29 cellular contexts compared by ENCODE assay signal in the genomic region with DNA sequence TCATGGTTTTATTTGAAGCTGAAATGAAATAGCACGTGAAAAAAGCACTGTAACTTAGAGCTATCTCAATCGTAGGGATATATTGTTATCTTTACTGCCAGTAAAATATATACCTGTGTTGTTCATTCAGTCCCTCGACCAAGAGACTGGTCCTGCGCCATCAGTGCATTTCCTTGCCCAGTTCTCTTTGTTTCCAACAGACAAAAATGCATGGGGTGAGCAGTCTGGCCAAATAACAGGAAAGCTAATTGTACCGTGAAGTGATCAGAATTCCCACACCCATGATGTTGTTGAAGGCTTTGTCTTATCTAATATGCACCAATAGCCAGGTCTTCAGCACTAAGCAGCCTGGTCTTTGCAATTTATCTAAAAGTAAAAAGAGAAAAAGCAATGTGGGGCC.
"Had no signal": no experiment of that assay in that cellular context is flagged by ENCODE, and none has a peak within 500 bp of the region (broad histone marks: within the 10 kb centered on the region; RNA-seq: fewer than 3 reads in every experiment).

No MANE protein-coding gene starts in this region.

- H3K4me1 Mint-ChIP-seq: naive thymus-derived CD8-positive, alpha-beta T cell; stimulated activated effector memory CD8-positive, alpha-beta T cell treated with anti-CD3 and anti-CD28 coated beads, Interleukin-12 subunit alpha, Interleukin-12 subunit beta, amount 100 ng/mL, for 72 hours; stimulated activated naive CD8-positive, alpha-beta T cell treated with anti-CD3 and anti-CD28 coated beads, Interleukin-15, amount 100 ng/mL, for 72 hours had no signal

- H3K4me3 Mint-ChIP-seq: naive thymus-derived CD8-positive, alpha-beta T cell; natural killer cell treated with Interleukin-12 subunit alpha and Interleukin-12 subunit beta and Interleukin-15 and Interleukin-18, amount 100 ng/mL, for 72 hours; nephron progenitor cell; neural crest cell; stimulated activated effector memory CD8-positive, alpha-beta T cell treated with anti-CD3 and anti-CD28 coated beads, Interleukin-12 subunit alpha, Interleukin-12 subunit beta, amount 100 ng/mL, for 72 hours; stimulated activated naive CD8-positive, alpha-beta T cell treated with anti-CD3 and anti-CD28 coated beads, Interleukin-15, amount 100 ng/mL, for 72 hours; type B pancreatic cell had no signal

- H3K79me2 ChIP-seq: parathyroid adenoma had no signal

- H3K27me3 Mint-ChIP-seq: naive thymus-derived CD8-positive, alpha-beta T cell; natural killer cell treated with Interleukin-12 subunit alpha and Interleukin-12 subunit beta and Interleukin-15 and Interleukin-18, amount 100 ng/mL, for 72 hours; progenitor cell of endocrine pancreas; stimulated activated naive CD8-positive, alpha-beta T cell treated with anti-CD3 and anti-CD28 coated beads, Interleukin-15, amount 100 ng/mL, for 72 hours; type B pancreatic cell had no signal

- H2AFZ ChIP-seq: parathyroid adenoma had no signal

- DNase-seq: naive thymus-derived CD8-positive, alpha-beta T cell; occipital lobe; ovary; posterior cingulate gyrus; psoas muscle; right cardiac atrium; right lobe of liver; sigmoid colon; small intestine; stimulated activated CD4-positive, alpha-beta T cell treated with anti-CD3 and anti-CD28 coated beads, Interleukin-15, amount 100 ng/mL, for 24 hours; stimulated activated CD4-positive, alpha-beta T cell treated with anti-CD3 and anti-CD28 coated beads, Interleukin-2, amount 100 ng/mL, for 24 hours; stimulated activated CD4-positive, alpha-beta T cell treated with anti-CD3 and anti-CD28 coated beads, Interleukin-2, amount 100 ng/mL, for 48 hours; stimulated activated CD4-positive, alpha-beta T cell treated with anti-CD3 and anti-CD28 coated beads, Interleukin-4, amount 100 ng/mL, for 24 hours; stimulated activated naive CD4-positive, alpha-beta T cell; stimulated activated naive CD8-positive, alpha-beta T cell treated with anti-CD3 and anti-CD28 coated beads, Interleukin-15, amount 100 ng/mL, for 72 hours; stimulated activated naive CD8-positive, alpha-beta T cell treated with anti-CD3 and anti-CD28 coated beads, Interleukin-15, Interleukin-2, amounts not matched to agents 100 U/mL and 50 U/mL, for 24 hours; testis; tibial artery; transverse colon; upper lobe of right lung; uterus had no signal

- H3K4me1 ChIP-seq: parathyroid adenoma, psoas muscle, right lobe of liver, sigmoid colon, suprapubic skin, testis, tibial artery, transverse colon, upper lobe of right lung, uterus had no signal

- H3K9me3 Mint-ChIP-seq: nephron progenitor cell, neural crest cell, type B pancreatic cell had no signal

- H3K9me3 ChIP-seq: ovary, psoas muscle, right lobe of liver, suprapubic skin, testis, tibial artery, transverse colon, upper lobe of right lung, uterus had no signal

- H3K36me3 Mint-ChIP-seq: naive thymus-derived CD8-positive, alpha-beta T cell; natural killer cell treated with Interleukin-12 subunit alpha and Interleukin-12 subunit beta and Interleukin-15 and Interleukin-18, amount 100 ng/mL, for 72 hours; stimulated activated effector memory CD8-positive, alpha-beta T cell treated with anti-CD3 and anti-CD28 coated beads, Interleukin-12 subunit alpha, Interleukin-12 subunit beta, amount 100 ng/mL, for 72 hours; type B pancreatic cell had no signal

- H3K36me3 ChIP-seq: ovary, right lobe of liver, sigmoid colon, suprapubic skin, tibial artery, transverse colon, upper lobe of right lung, uterus had no signal

- H3K9ac ChIP-seq: parathyroid adenoma had no signal

- ATAC-seq: naive thymus-derived CD8-positive, alpha-beta T cell; natural killer cell treated with Interleukin-12 subunit alpha and Interleukin-12 subunit beta and Interleukin-15 and Interleukin-18, amount 100 ng/mL, for 72 hours; psoas muscle; right cardiac atrium; right lobe of liver; stimulated activated effector memory CD8-positive, alpha-beta T cell treated with anti-CD3 and anti-CD28 coated beads, Interleukin-12 subunit alpha, Interleukin-12 subunit beta, amount 100 ng/mL, for 72 hours; stimulated activated naive CD8-positive, alpha-beta T cell treated with anti-CD3 and anti-CD28 coated beads, Interleukin-15, amount 100 ng/mL, for 72 hours; stimulated activated naive CD8-positive, alpha-beta T cell treated with anti-CD3 and anti-CD28 coated beads, Interleukin-15, Interleukin-2, amounts not matched to agents 100 U/mL and 50 U/mL, for 24 hours; upper lobe of right lung had no signal

- H3K4me3 ChIP-seq: ovary, psoas muscle, right lobe of liver, sigmoid colon, suprapubic skin, testis, tibial artery, transverse colon, upper lobe of right lung, uterus had no signal

- H3K27ac ChIP-seq: ovary, parathyroid adenoma, psoas muscle, right lobe of liver, sigmoid colon, suprapubic skin, testis, tibial artery, transverse colon, upper lobe of right lung, uterus had no signal

- H3K27ac Mint-ChIP-seq: naive thymus-derived CD8-positive, alpha-beta T cell; natural killer cell treated with Interleukin-12 subunit alpha and Interleukin-12 subunit beta and Interleukin-15 and Interleukin-18, amount 100 ng/mL, for 72 hours; nephron progenitor cell; progenitor cell of endocrine pancreas; stimulated activated effector memory CD8-positive, alpha-beta T cell treated with anti-CD3 and anti-CD28 coated beads, Interleukin-12 subunit alpha, Interleukin-12 subunit beta, amount 100 ng/mL, for 72 hours; stimulated activated naive CD8-positive, alpha-beta T cell treated with anti-CD3 and anti-CD28 coated beads, Interleukin-15, amount 100 ng/mL, for 72 hours; type B pancreatic cell had no signal

- H3K27me3 ChIP-seq: ovary, right lobe of liver, sigmoid colon, suprapubic skin, testis, tibial artery, transverse colon, upper lobe of right lung, uterus had no signal
